In the genomic region with DNA sequence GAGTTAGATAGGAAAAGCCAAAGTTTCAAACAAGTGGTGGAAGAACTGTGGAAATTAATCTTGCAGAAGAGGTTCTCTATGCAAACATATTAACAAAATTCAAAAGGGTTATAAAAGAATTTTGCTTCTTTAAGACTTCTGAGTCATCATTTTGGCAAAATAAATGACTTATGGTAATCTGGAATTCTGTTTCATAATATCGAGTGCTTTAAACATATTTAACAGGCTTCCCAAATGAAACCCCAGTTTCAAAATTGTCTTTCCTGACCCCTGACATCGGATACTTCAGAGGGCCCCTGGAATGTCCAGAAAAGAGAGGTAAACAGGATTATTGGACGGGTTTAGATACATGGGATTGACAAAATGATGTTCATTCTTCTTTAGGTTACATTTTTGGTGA, we compare ENCODE assay signal across 21 cellular contexts.
DNase-seq lines count a peak whose midpoint lies in the region; ATAC-seq, FAIRE-seq and TF ChIP-seq lines count a peak whose summit lies in the region.
"Had no signal": no experiment of that assay in that cellular context is flagged by ENCODE, and none has a peak within 500 bp of the region (broad histone marks: within the 10 kb centered on the region; RNA-seq: fewer than 3 reads in every experiment).

No MANE protein-coding gene starts in this region.

- H2AK9ac ChIP-seq in IMR-90 (replicated peaks; ENCODE audit: low read depth, low read length, poor library complexity) = no peak overlapping the region

- H4K8ac ChIP-seq in IMR-90 (ENCODE audit: low read depth in 2 of 2, low read length in 2 of 2) = no peak overlapping the region

- H3K36me3 Mint-ChIP-seq in astrocyte (ENCODE audit: low read depth, unreplicated experiment) (no peaks in the 10 kb centered on the region), chondrocyte (ENCODE audit: low read depth) (no peaks in the 10 kb centered on the region)

- H3K18ac ChIP-seq in IMR-90 (ENCODE audit: low read depth, low read length) = no peak overlapping the region

- H3K4me2 ChIP-seq in IMR-90 (ENCODE audit: low read depth, low read length) = peak overlapping the region; percentile 67; the same call in 1 of the 2 replicates
- H3K4me2 ChIP-seq in astrocyte (ENCODE audit: low read length) = peak overlapping the region; percentile 49
- H3K4me2 ChIP-seq in smooth muscle cell = peak overlapping the region; percentile 32

- H3K23ac ChIP-seq in IMR-90 (ENCODE audit: low read depth, low read length) = no peak overlapping the region

- intact Hi-C loops in IMR-90 (cut with micrococcal nuclease) = no loop called here

- H4K5ac ChIP-seq in IMR-90 (ENCODE audit: low read depth, low read length) = no peak overlapping the region

- ATAC-seq in IMR-90 (ENCODE audit: low read depth) = peak; percentile 46
- ATAC-seq: Panc1, Right ventricle myocardium inferior had no signal

- in situ Hi-C loops in IMR-90 (cut with MboI; ENCODE audit: low sequenced_read_pairs) = no loop called here

- no peak overlapping the region for H2BK5ac ChIP-seq in IMR-90 (ENCODE audit: low read depth, low read length, poor library complexity, severe bottlenecking)

- H3K36me3 ChIP-seq in IMR-90 (ENCODE audit: control insufficient read depth, insufficient read depth, low read length) = no peaks in the 10 kb centered on the region
- H3K36me3 ChIP-seq in astrocyte (ENCODE audit: insufficient read depth, low read length) = no peaks in the 10 kb centered on the region
- H3K36me3 ChIP-seq in smooth muscle cell (ENCODE audit: low read depth) = peaks cover 10% of the 10 kb centered on the region
- H3K36me3 ChIP-seq: BE2C had no signal

- CTCF ChIA-PET in IMR-90 (lab: Yijun Ruan, JAX) = no interaction called here

- dilution Hi-C loops in IMR-90 (cut with HindIII; ENCODE audit: low sequenced_read_pairs, unreplicated experiment) = no loop called here

- no peak overlapping the region for H3K9ac ChIP-seq in IMR-90 (ENCODE audit: low read depth, low read length)
- H3K9ac ChIP-seq in astrocyte (ENCODE audit: low read length) = no peak overlapping the region
- no peak overlapping the region for H3K9ac ChIP-seq in smooth muscle cell (ENCODE audit: low read depth)

- no peaks in the 10 kb centered on the region for H3K79me1 ChIP-seq in IMR-90 (ENCODE audit: low read depth in 1 of 2, low read length in 2 of 2)

- H3F3A ChIP-seq in smooth muscle cell (ENCODE audit: low read depth) = peaks cover 20% of the 10 kb centered on the region

- DNase-seq in IMR-90 (peak; percentile 48), astrocyte (ENCODE audit: low read depth) (peak; percentile 50), fibroblast of mammary gland (ENCODE audit: low read depth) (peak; percentile 62), smooth muscle cell (lab: John Stamatoyannopoulos, UW; ENCODE audit: unreplicated experiment) (no peak), chondrocyte (ENCODE audit: low spot score) (no peak), ecto neural progenitor cell (ENCODE audit: low spot score) (no peak), NCI-H748 treated with DMSO at 0.1 percent for 48 hours (lab: John Stamatoyannopoulos, UW) (no peak)
- DNase-seq: BE2C; CD4-positive, alpha-beta T cell; H9; MV-4-11; NCI-H1417; NCI-H2029; NCI-H2171 treated with DMSO at 0.1 percent for 48 hours; NCI-H510A; NCI-H82 had no signal

- no peak overlapping the region for H2AK5ac ChIP-seq in IMR-90 (ENCODE audit: low read depth, low read length)

- H3K79me2 ChIP-seq in astrocyte (ENCODE audit: insufficient read depth, low read length) = no peaks in the 10 kb centered on the region
- no peaks in the 10 kb centered on the region for H3K79me2 ChIP-seq in smooth muscle cell (ENCODE audit: low read depth)

- H2AFZ ChIP-seq in IMR-90 (replicated peaks; ENCODE audit: low read length, poor library complexity) (no peak overlapping the region), astrocyte (ENCODE audit: low read depth, low read length) (no peak overlapping the region), smooth muscle cell (ENCODE audit: low read depth) (peak overlapping the region; percentile 29)

- no peak overlapping the region for H2BK15ac ChIP-seq in IMR-90 (ENCODE audit: low read depth, low read length)

- no TSS peak for BruUV-seq in IMR-90 (replicated peaks; lab: Mats Ljungman, UMichigan)

- peaks cover 1% of the 10 kb centered on the region for H3K9me1 ChIP-seq in IMR-90 (ENCODE audit: insufficient read depth, low read length)

- no peak overlapping the region for H2BK20ac ChIP-seq in IMR-90 (ENCODE audit: low read depth, low read length)

- no peak overlapping the region for H3K27ac Mint-ChIP-seq in astrocyte (ENCODE audit: unreplicated experiment)
- no peak overlapping the region for H3K27ac Mint-ChIP-seq in chondrocyte (ENCODE audit: unreplicated experiment)
- H3K27ac Mint-ChIP-seq: CD4-positive, alpha-beta T cell had no signal

- no peak overlapping the region for H3K14ac ChIP-seq in IMR-90 (replicated peaks; ENCODE audit: low read depth, low read length)

- no peak overlapping the region for H3K4ac ChIP-seq in IMR-90 (ENCODE audit: low read depth, low read length)

- H3K4me3 ChIP-seq in IMR-90 (ENCODE audit: insufficient read depth, low read depth, low read length) (no peak overlapping the region), astrocyte (ENCODE audit: insufficient read depth, low read depth, low read length) (no peak overlapping the region), fibroblast of mammary gland (ENCODE audit: control insufficient read depth, low read depth, low read length) (no peak overlapping the region), smooth muscle cell (no peak overlapping the region)
- H3K4me3 ChIP-seq: SK-N-MC had no signal

- no peak for TF ChIP-seq CTCF in IMR-90 (conservative IDR thresholded peaks at IDR 0.05; ENCODE audit: low read depth, low read length)
- TF ChIP-seq CTCF in astrocyte (IDR thresholded peaks at IDR 0.05; ENCODE audit: insufficient read depth, low read depth, low read length) = no peak
- no peak for TF ChIP-seq CTCF in fibroblast of mammary gland (conservative IDR thresholded peaks at IDR 0.05; ENCODE audit: control insufficient read depth, insufficient read depth, low read depth, low read length)
- no peak for TF ChIP-seq CTCF in smooth muscle cell (IDR thresholded peaks at IDR 0.05; ENCODE audit: borderline replicate concordance, insufficient read depth, poor library complexity, severe bottlenecking)
- no peak for TF ChIP-seq CTCF in chondrocyte (IDR thresholded peaks at IDR 0.05)

- H3K27me3 Mint-ChIP-seq in astrocyte (ENCODE audit: low read depth, unreplicated experiment) (no peaks in the 10 kb centered on the region), chondrocyte (ENCODE audit: low read depth) (no peaks in the 10 kb centered on the region)
- H3K27me3 Mint-ChIP-seq: CD4-positive, alpha-beta T cell had no signal

- H2BK120ac ChIP-seq in IMR-90 (ENCODE audit: low read depth, low read length) = no peak overlapping the region

- TF ChIP-seq RAD21 in IMR-90 (IDR thresholded peaks at IDR 0.05; ENCODE audit: low read length) = no peak

- H4K91ac ChIP-seq in IMR-90 (ENCODE audit: insufficient read depth, low read depth, low read length) = no peak overlapping the region

- H3K4me1 Mint-ChIP-seq in astrocyte (ENCODE audit: low read depth, unreplicated experiment) = no peaks in the 10 kb centered on the region
- H3K4me1 Mint-ChIP-seq in chondrocyte (ENCODE audit: low read depth) = peaks cover 5% of the 10 kb centered on the region

- POLR2A ChIA-PET in IMR-90 (lab: Charles Lee; ENCODE audit: unreplicated experiment) = no interaction called here

- TF ChIP-seq POLR2A in IMR-90 (IDR thresholded peaks at IDR 0.05; ENCODE audit: low read depth, low read length) = no peak

- H3K27me3 ChIP-seq in IMR-90 (ENCODE audit: control insufficient read depth, insufficient read depth, low read length) = no peaks in the 10 kb centered on the region
- no peaks in the 10 kb centered on the region for H3K27me3 ChIP-seq in astrocyte (ENCODE audit: insufficient read depth, low read length)
- H3K27me3 ChIP-seq in smooth muscle cell (ENCODE audit: low read depth) = no peaks in the 10 kb centered on the region
- H3K27me3 ChIP-seq: BE2C had no signal

- H3K4me1 ChIP-seq in IMR-90 (ENCODE audit: control insufficient read depth, insufficient read depth, low read length) (peaks cover 7% of the 10 kb centered on the region), astrocyte (ENCODE audit: insufficient read depth, low read length) (peaks cover 15% of the 10 kb centered on the region), smooth muscle cell (ENCODE audit: low read depth) (peaks cover 7% of the 10 kb centered on the region)
- H3K4me1 ChIP-seq: BE2C had no signal

- H3K9me3 Mint-ChIP-seq in astrocyte (ENCODE audit: unreplicated experiment) (peaks cover 11% of the 10 kb centered on the region), chondrocyte (ENCODE audit: low read depth) (peaks cover 13% of the 10 kb centered on the region)

- H4K20me1 ChIP-seq in IMR-90 (ENCODE audit: insufficient read depth, low read length) (no peaks in the 10 kb centered on the region), astrocyte (ENCODE audit: insufficient read depth, low read length) (no peaks in the 10 kb centered on the region), smooth muscle cell (ENCODE audit: low read depth) (no peaks in the 10 kb centered on the region)

- no peak overlapping the region for H3K27ac ChIP-seq in IMR-90 (ENCODE audit: insufficient read depth, low read length)
- no peak overlapping the region for H3K27ac ChIP-seq in astrocyte (ENCODE audit: low read depth, low read length)
- peak overlapping the region; percentile 21 for H3K27ac ChIP-seq in smooth muscle cell (ENCODE audit: low read depth)
- H3K27ac ChIP-seq: SK-N-MC had no signal

- no peak overlapping the region for H3K56ac ChIP-seq in IMR-90 (ENCODE audit: extremely low read depth, insufficient read depth, low read length)

- H3K4me3 Mint-ChIP-seq in astrocyte (ENCODE audit: unreplicated experiment) (no peak overlapping the region), chondrocyte (ENCODE audit: unreplicated experiment) (no peak overlapping the region)
- H3K4me3 Mint-ChIP-seq: CD4-positive, alpha-beta T cell; H9 had no signal

- no peak for FAIRE-seq in astrocyte (lab: Jason Lieb, UNC)
- FAIRE-seq: GM18507, HTR-8/SVneo had no signal

- H3K9me3 ChIP-seq in IMR-90 (ENCODE audit: control insufficient read depth, insufficient read depth, low read length) (peaks cover 6% of the 10 kb centered on the region; the same call in 1 of the 2 replicates), astrocyte (ENCODE audit: insufficient read depth, low read depth, low read length) (no peaks in the 10 kb centered on the region), smooth muscle cell (replicated peaks; ENCODE audit: low read depth) (no peaks in the 10 kb centered on the region)
- H3K9me3 ChIP-seq: BE2C had no signal

- no CpG with 5 or more reads among the region's 3 CpGs for WGBS in IMR-90 (ENCODE audit: extremely low coverage in 2 of 2, insufficient read length in 1 of 2), 2 experiments
- WGBS in smooth muscle cell (ENCODE audit: low lambda C conversion rate) = 78% methylated on average over 3 of the region's 3 CpGs

TF ChIP-seq in IMR-90, 13 proteins besides CTCF, POLR2A, EP300 and RAD21:
- TF ChIP-seq MAFK (IDR thresholded peaks at IDR 0.05; ENCODE audit: low read depth, low read length) = peak; percentile 56
- TF ChIP-seq SMC3 (IDR thresholded peaks at IDR 0.05; ENCODE audit: low read depth, low read length) = no peak
TF ChIP-seq in IMR-90: peak in this region for 1.

Comparison
In these comparisons a context has a peak if more than half of its experiments do, and no peak if none do; other contexts are left out.
1. DNase-seq: peak in IMR-90 (single experiment), astrocyte (single experiment) and fibroblast of mammary gland (single experiment); none in smooth muscle cell (single experiment), chondrocyte (single experiment), ecto neural progenitor cell (single experiment) and NCI-H748 treated with DMSO at 0.1 percent for 48 hours (single experiment).
2. Peak in every context shown above with its lines, with median percentiles within 50 percentile points of each other: H3K4me2 ChIP-seq.